Comparison of ENCODE assay signal across 1 cellular context in the genomic region with DNA sequence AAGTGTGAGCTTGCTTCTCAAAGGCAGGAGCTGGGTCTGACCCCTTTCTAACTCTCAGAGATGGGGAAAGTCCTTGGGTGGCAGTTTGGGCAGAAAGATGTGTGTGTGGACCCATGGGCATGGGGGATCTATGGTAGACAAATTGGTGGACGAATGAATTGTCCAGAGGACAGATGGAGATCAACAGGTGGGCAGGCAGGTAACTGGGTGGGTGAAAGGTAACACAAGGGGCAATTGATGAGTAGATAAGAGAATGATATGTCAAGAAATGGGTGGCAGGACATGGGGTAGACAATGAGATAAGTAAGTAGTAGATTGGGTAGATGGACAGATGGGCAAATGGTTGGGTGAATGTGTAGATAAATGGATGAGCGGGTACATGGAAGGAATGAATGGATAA.
A peak's percentile ranks its signal among the peaks of the same experiment; 100 is the strongest.
TF ChIP-seq lines count a peak whose summit lies in the region.

No MANE protein-coding gene starts in this region.

TF ChIP-seq in HEK293, 187 proteins besides CTCF, POLR2A, EP300 and RAD21 (continued from another document):
- TF ChIP-seq, protein P1, sequence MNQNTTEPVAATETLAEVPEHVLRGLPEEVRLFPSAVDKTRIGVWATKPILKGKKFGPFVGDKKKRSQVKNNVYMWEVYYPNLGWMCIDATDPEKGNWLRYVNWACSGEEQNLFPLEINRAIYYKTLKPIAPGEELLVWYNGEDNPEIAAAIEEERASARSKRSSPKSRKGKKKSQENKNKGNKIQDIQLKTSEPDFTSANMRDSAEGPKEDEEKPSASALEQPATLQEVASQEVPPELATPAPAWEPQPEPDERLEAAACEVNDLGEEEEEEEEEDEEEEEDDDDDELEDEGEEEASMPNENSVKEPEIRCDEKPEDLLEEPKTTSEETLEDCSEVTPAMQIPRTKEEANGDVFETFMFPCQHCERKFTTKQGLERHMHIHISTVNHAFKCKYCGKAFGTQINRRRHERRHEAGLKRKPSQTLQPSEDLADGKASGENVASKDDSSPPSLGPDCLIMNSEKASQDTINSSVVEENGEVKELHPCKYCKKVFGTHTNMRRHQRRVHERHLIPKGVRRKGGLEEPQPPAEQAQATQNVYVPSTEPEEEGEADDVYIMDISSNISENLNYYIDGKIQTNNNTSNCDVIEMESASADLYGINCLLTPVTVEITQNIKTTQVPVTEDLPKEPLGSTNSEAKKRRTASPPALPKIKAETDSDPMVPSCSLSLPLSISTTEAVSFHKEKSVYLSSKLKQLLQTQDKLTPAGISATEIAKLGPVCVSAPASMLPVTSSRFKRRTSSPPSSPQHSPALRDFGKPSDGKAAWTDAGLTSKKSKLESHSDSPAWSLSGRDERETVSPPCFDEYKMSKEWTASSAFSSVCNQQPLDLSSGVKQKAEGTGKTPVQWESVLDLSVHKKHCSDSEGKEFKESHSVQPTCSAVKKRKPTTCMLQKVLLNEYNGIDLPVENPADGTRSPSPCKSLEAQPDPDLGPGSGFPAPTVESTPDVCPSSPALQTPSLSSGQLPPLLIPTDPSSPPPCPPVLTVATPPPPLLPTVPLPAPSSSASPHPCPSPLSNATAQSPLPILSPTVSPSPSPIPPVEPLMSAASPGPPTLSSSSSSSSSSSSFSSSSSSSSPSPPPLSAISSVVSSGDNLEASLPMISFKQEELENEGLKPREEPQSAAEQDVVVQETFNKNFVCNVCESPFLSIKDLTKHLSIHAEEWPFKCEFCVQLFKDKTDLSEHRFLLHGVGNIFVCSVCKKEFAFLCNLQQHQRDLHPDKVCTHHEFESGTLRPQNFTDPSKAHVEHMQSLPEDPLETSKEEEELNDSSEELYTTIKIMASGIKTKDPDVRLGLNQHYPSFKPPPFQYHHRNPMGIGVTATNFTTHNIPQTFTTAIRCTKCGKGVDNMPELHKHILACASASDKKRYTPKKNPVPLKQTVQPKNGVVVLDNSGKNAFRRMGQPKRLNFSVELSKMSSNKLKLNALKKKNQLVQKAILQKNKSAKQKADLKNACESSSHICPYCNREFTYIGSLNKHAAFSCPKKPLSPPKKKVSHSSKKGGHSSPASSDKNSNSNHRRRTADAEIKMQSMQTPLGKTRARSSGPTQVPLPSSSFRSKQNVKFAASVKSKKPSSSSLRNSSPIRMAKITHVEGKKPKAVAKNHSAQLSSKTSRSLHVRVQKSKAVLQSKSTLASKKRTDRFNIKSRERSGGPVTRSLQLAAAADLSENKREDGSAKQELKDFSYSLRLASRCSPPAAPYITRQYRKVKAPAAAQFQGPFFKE (tag by site-specific recombination; IDR thresholded peaks at IDR 0.05; ENCODE audit: borderline replicate concordance) = no peak
- TF ChIP-seq SCRT2 (tag by site-specific recombination; IDR thresholded peaks at IDR 0.05) (peak; percentile 96), KLF8 (tag by site-specific recombination; IDR thresholded peaks at IDR 0.05) (no peak), ZNF335 (tag by site-specific recombination; conservative IDR thresholded peaks at IDR 0.05) (no peak)
- TF ChIP-seq, protein P2, sequence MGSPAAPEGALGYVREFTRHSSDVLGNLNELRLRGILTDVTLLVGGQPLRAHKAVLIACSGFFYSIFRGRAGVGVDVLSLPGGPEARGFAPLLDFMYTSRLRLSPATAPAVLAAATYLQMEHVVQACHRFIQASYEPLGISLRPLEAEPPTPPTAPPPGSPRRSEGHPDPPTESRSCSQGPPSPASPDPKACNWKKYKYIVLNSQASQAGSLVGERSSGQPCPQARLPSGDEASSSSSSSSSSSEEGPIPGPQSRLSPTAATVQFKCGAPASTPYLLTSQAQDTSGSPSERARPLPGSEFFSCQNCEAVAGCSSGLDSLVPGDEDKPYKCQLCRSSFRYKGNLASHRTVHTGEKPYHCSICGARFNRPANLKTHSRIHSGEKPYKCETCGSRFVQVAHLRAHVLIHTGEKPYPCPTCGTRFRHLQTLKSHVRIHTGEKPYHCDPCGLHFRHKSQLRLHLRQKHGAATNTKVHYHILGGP (tag by site-specific recombination; IDR thresholded peaks at IDR 0.05) = no peak
- TF ChIP-seq, protein P3, sequence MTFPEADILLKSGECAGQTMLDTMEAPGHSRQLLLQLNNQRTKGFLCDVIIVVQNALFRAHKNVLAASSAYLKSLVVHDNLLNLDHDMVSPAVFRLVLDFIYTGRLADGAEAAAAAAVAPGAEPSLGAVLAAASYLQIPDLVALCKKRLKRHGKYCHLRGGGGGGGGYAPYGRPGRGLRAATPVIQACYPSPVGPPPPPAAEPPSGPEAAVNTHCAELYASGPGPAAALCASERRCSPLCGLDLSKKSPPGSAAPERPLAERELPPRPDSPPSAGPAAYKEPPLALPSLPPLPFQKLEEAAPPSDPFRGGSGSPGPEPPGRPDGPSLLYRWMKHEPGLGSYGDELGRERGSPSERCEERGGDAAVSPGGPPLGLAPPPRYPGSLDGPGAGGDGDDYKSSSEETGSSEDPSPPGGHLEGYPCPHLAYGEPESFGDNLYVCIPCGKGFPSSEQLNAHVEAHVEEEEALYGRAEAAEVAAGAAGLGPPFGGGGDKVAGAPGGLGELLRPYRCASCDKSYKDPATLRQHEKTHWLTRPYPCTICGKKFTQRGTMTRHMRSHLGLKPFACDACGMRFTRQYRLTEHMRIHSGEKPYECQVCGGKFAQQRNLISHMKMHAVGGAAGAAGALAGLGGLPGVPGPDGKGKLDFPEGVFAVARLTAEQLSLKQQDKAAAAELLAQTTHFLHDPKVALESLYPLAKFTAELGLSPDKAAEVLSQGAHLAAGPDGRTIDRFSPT (tag by site-specific recombination; IDR thresholded peaks at IDR 0.05) = no peak
